ENCODE assay signal across 17 cellular contexts in genomic region chr21:42300956-42301355, GRCh38. TPM values are rescaled to one million over a fixed set of nuclear protein-coding genes. Genes with fewer than 3 reads are reported as not detected.
"Had no signal": no experiment of that assay in that cellular context is flagged by ENCODE, and none has a peak within 500 bp of the region (broad histone marks: within the 10 kb centered on the region; RNA-seq: fewer than 3 reads in every experiment).

No MANE protein-coding gene starts in this region.

- H3K27ac Mint-ChIP-seq: stimulated activated naive B cell treated with anti-CD40 and anti-IgM and Interleukin-4, amounts not matched to agents 10 μg/mL and 1 μg/mL and 100 μg/mL, for 72 hours had no signal

- H3K9me3 Mint-ChIP-seq: stimulated activated naive B cell treated with anti-CD40 and anti-IgM and Interleukin-4, amounts not matched to agents 10 μg/mL and 1 μg/mL and 100 μg/mL, for 72 hours had no signal

- H3K4me3 Mint-ChIP-seq: stimulated activated naive B cell treated with anti-CD40 and anti-IgM and Interleukin-4, amounts not matched to agents 10 μg/mL and 1 μg/mL and 100 μg/mL, for 72 hours had no signal

- H3K27ac ChIP-seq: colonic mucosa, hepatocyte had no signal

- H3K4me3 ChIP-seq: colonic mucosa, hepatocyte had no signal

- H3K27me3 ChIP-seq: colonic mucosa, hepatocyte had no signal

- H3K4me2 ChIP-seq: hepatocyte had no signal

- H2AFZ ChIP-seq: hepatocyte had no signal

- H3K9me3 ChIP-seq: colonic mucosa had no signal

- DNase-seq: activated effector memory CD4-positive, alpha-beta T cell treated with Interleukin-2 at 50 U/mL for 16 hours; activated T-cell treated with anti-CD3 and anti-CD28 coated beads, Interleukin-2, amount 50 U/mL, for 1 hour; central memory CD4-positive, alpha-beta T cell; colonic mucosa; effector CD8-positive, alpha-beta T cell; midbrain; stimulated activated CD4-positive, alpha-beta T cell treated with anti-CD3 and anti-CD28 coated beads, Interleukin-15, amount 100 ng/mL, for 24 hours; stimulated activated CD4-positive, alpha-beta T cell treated with anti-CD3 and anti-CD28 coated beads, Interleukin-4, amount 100 ng/mL, for 1 hour; stimulated activated naive B cell treated with anti-CD40 and anti-IgM and Interleukin-4, amounts not matched to agents 10 μg/mL and 1 μg/mL and 100 μg/mL, for 72 hours; substantia nigra; trophoblast cell had no signal

- H3K36me3 ChIP-seq: colonic mucosa had no signal

- ATAC-seq: stimulated activated naive B cell treated with anti-CD40 and anti-IgM and Interleukin-4, amounts not matched to agents 10 μg/mL and 1 μg/mL and 100 μg/mL, for 72 hours had no signal

- H3K4me1 ChIP-seq: colonic mucosa had no signal

RNA-seq across cellular contexts. Expression of gene TFF3, which starts 14.3 kb away (rescaled TPM):
- polyA plus RNA-seq: keratinocyte, neural cell had no signal

RNA-seq across cellular contexts. Expression of gene TFF2, which starts 49.8 kb away (rescaled TPM):
- total RNA-seq: lower leg skin, myocyte, osteocyte had no signal
- polyA plus RNA-seq: keratinocyte, neural cell had no signal
